In the genomic region with DNA sequence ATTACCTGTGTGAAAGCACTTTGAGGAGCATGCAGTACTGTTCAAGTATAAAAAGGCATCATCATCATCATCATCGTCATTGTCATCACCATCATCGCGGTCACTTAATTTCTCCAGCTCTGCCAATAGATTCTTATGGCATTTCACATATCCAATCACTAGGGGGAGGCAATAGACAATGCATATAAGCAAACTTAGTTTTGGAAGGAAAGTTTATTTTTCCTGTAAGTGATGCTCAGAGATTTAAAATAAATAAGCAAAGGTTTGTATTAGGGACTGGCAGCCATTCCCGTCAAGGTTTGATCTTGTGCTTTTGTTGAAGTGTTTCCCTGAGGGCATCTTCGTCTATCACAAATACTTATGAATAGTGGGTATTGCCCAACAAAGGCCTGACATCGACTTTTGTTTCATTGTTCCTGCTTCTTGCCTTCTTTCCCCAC, we compare ENCODE assay signal across 8 cellular contexts.
A peak's percentile ranks its signal among the peaks of the same experiment; 100 is the strongest.
DNase-seq lines count a peak whose midpoint lies in the region; ATAC-seq and TF ChIP-seq lines count a peak whose summit lies in the region.

No MANE protein-coding gene starts in this region.

- intact Hi-C loops in activated CD4-positive, alpha-beta T cell treated with anti-CD3 and anti-CD28 coated beads for 36 hours (cut with DNase I, micrococcal nuclease): loop anchor here in 1 of 2 experiments (10.0 kb wide), 1 partner anchor 767 kb away; no protein-coding TSS in a partner anchor

- H3K4me3 ChIP-seq in adipocyte (ENCODE audit: low read length): no peak overlapping the region

- H3K9ac ChIP-seq in adipocyte (ENCODE audit: low read length): no peak overlapping the region

- H3K9me3 ChIP-seq in adipocyte (ENCODE audit: control insufficient read depth, low read length): no peaks in the 10 kb centered on the region

- no peaks in the 10 kb centered on the region for H3K27me3 ChIP-seq in adipocyte (replicated peaks; ENCODE audit: control insufficient read depth, insufficient read depth, low read length)

- peaks cover 12% of the 10 kb centered on the region for H3K4me1 ChIP-seq in adipocyte (ENCODE audit: control insufficient read depth, insufficient read depth, low read length)

- peaks cover 3% of the 10 kb centered on the region for H3K9me3 Mint-ChIP-seq in type B pancreatic cell
- H3K9me3 Mint-ChIP-seq in activated CD4-positive, alpha-beta T cell treated with anti-CD3 and anti-CD28 coated beads for 36 hours (ENCODE audit: low read depth): no peaks in the 10 kb centered on the region

- ATAC-seq in GM21515 (IDR thresholded peaks at IDR 0.05; ENCODE audit: unreplicated experiment) (no peak), GM19035 (IDR thresholded peaks at IDR 0.05; ENCODE audit: unreplicated experiment) (no peak)
- no peak for ATAC-seq in activated CD4-positive, alpha-beta T cell treated with anti-CD3 and anti-CD28 coated beads for 36 hours

- in situ Hi-C loops in G401 (cut with HindIII; ENCODE audit: low sequenced_read_pairs): no loop called here

- CTCF ChIA-PET in activated CD4-positive, alpha-beta T cell treated with anti-CD3 and anti-CD28 coated beads for 36 hours (lab: Charles Lee): no interaction called here

- H3K4me3 Mint-ChIP-seq in type B pancreatic cell: no peak overlapping the region
- H3K4me3 Mint-ChIP-seq in activated CD4-positive, alpha-beta T cell treated with anti-CD3 and anti-CD28 coated beads for 36 hours: no peak overlapping the region

- POLR2A ChIA-PET in activated CD4-positive, alpha-beta T cell treated with anti-CD3 and anti-CD28 coated beads for 36 hours (lab: Charles Lee): no interaction called here

- H3K36me3 ChIP-seq in adipocyte (ENCODE audit: control insufficient read depth, insufficient read depth, low read length, severe bottlenecking): no peaks in the 10 kb centered on the region

- TF ChIP-seq CTCF in type B pancreatic cell (conservative IDR thresholded peaks at IDR 0.05): peak; percentile 84

- H3K4me1 Mint-ChIP-seq in type B pancreatic cell (ENCODE audit: unreplicated experiment): peaks cover 10% of the 10 kb centered on the region
- no peaks in the 10 kb centered on the region for H3K4me1 Mint-ChIP-seq in activated CD4-positive, alpha-beta T cell treated with anti-CD3 and anti-CD28 coated beads for 36 hours

- no peaks in the 10 kb centered on the region for H3K27me3 Mint-ChIP-seq in type B pancreatic cell
- no peaks in the 10 kb centered on the region for H3K27me3 Mint-ChIP-seq in activated CD4-positive, alpha-beta T cell treated with anti-CD3 and anti-CD28 coated beads for 36 hours

- no peak overlapping the region for H3K27ac Mint-ChIP-seq in type B pancreatic cell
- H3K27ac Mint-ChIP-seq in activated CD4-positive, alpha-beta T cell treated with anti-CD3 and anti-CD28 coated beads for 36 hours: no peak overlapping the region

- DNase-seq in G401 (ENCODE audit: low spot score) (peak; percentile 52), NCI-H1105 (lab: John Stamatoyannopoulos, UW) (peak; percentile 19), adipocyte (ENCODE audit: low read depth) (peak; percentile 88), iPS-NIHi11 (ENCODE audit: low spot score) (peak; percentile 25), type B pancreatic cell (ENCODE audit: extremely low spot score, unreplicated experiment) (no peak)
- no peak for DNase-seq in activated CD4-positive, alpha-beta T cell treated with anti-CD3 and anti-CD28 coated beads for 36 hours

- H3K36me3 Mint-ChIP-seq in type B pancreatic cell: no peaks in the 10 kb centered on the region
- H3K36me3 Mint-ChIP-seq in activated CD4-positive, alpha-beta T cell treated with anti-CD3 and anti-CD28 coated beads for 36 hours (ENCODE audit: low read depth): no peaks in the 10 kb centered on the region

Comparison
In these comparisons a context has a peak if more than half of its experiments do, and no peak if none do; other contexts are left out.
1. DNase-seq: peak in G401 (single experiment), NCI-H1105 (single experiment), adipocyte (single experiment) and iPS-NIHi11 (single experiment); none in type B pancreatic cell (single experiment) and activated CD4-positive, alpha-beta T cell treated with anti-CD3 and anti-CD28 coated beads for 36 hours (single experiment).